In the genomic region with DNA sequence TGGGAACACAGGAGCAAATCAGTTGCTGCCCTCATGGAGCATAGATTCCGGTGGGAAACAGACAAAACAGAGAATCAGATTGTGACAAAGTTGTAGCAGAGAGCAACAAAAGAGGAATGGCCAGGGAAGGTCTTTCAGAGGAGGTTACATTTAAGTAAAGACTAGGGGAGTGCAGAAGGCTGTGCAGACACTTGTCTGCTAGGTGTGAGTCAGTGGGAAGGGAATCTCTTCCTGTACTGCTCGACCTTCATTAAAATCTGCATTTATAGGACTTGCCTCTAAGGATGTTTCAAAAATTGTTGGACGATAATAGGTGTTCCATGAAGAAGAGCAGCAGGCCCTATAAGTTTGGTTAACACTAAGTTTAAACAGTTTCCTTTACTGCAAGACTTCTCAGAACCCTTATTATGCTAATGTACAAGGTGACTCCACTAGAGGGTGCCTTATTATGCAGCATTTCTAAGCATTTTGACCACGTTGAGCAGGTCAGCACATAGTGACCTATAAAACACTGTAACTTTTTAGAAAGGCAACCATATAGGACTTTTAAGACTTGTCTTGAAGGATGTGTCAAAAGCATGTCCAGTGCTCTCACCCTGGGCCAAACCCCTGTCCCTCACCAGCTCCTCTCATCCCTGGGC, we compare ENCODE assay signal across 11 cellular contexts.
A peak's percentile ranks its signal among the peaks of the same experiment; 100 is the strongest.
DNase-seq lines count a peak whose midpoint lies in the region; ATAC-seq and TF ChIP-seq lines count a peak whose summit lies in the region.
"Had no signal": no experiment of that assay in that cellular context is flagged by ENCODE, and none has a peak within 500 bp of the region (broad histone marks: within the 10 kb centered on the region; RNA-seq: fewer than 3 reads in every experiment).

No MANE protein-coding gene starts in this region.

- in situ Hi-C loops in brain microvascular endothelial cell (cut with HindIII; ENCODE audit: low pct_ligation_motif_present, low sequenced_read_pairs), result no loop called here

- ATAC-seq in HG03354 (IDR thresholded peaks at IDR 0.05; ENCODE audit: poor library complexity, severe bottlenecking, unreplicated experiment), result no peak

- TF ChIP-seq CTCF in brain microvascular endothelial cell (IDR thresholded peaks at IDR 0.05; ENCODE audit: low read depth, low read length, missing control alignments), result peak; percentile 45
- TF ChIP-seq CTCF in liver (IDR thresholded peaks at IDR 0.05; ENCODE audit: low read depth, low read length, missing input control), result peak; percentile 23

- no peak overlapping the region for H3K9ac ChIP-seq in liver (ENCODE audit: low read depth in 1 of 2, low read length in 2 of 2)

- H3K27me3 ChIP-seq in brain microvascular endothelial cell (replicated peaks) (no peaks in the 10 kb centered on the region), liver (ENCODE audit: control insufficient read depth in 4 of 4, insufficient read depth in 4 of 4, low read length in 3 of 4) (no peaks in the 10 kb centered on the region)
- H3K27me3 ChIP-seq: vagina had no signal

- TF ChIP-seq RAD21 in liver (IDR thresholded peaks at IDR 0.05), result peak; percentile 67 to 80

- DNase-seq in DMS53 treated with DMSO at 0.1 percent for 48 hours (lab: John Stamatoyannopoulos, UW; ENCODE audit: unreplicated experiment) (peak; percentile 5), brain microvascular endothelial cell (no peak), Kasumi-1 (lab: John Stamatoyannopoulos, UW) (no peak), NCI-H146 (lab: John Stamatoyannopoulos, UW) (no peak)
- DNase-seq in Jurkat, Clone E6-1 (ENCODE audit: low read depth, low spot score), result peak; percentile 30
- DNase-seq in activated effector memory CD4-positive, alpha-beta T cell treated with Interleukin-2 at 50 U/mL for 16 hours, result no peak
- DNase-seq: KG1, T1000 had no signal

- H3K4me3 ChIP-seq in Jurkat, Clone E6-1 (ENCODE audit: low read length), result no peak overlapping the region
- H3K4me3 ChIP-seq in brain microvascular endothelial cell (ENCODE audit: low read depth, low read length) (no peak overlapping the region), liver (ENCODE audit: low read depth in 1 of 3, low read length in 3 of 3) (no peak overlapping the region)
- H3K4me3 ChIP-seq: vagina had no signal

- no peaks in the 10 kb centered on the region for H3K36me3 ChIP-seq in brain microvascular endothelial cell (replicated peaks)
- H3K36me3 ChIP-seq in liver (ENCODE audit: control insufficient read depth in 4 of 4, insufficient read depth in 3 of 4, low read depth in 1 of 4, low read length in 3 of 4), result no peaks in the 10 kb centered on the region
- H3K36me3 ChIP-seq: vagina had no signal

- no peak overlapping the region for H3K27ac ChIP-seq in brain microvascular endothelial cell
- no peak overlapping the region for H3K27ac ChIP-seq in liver (ENCODE audit: low read depth in 1 of 2, low read length in 2 of 2)
- H3K27ac ChIP-seq: vagina had no signal

- H3K4me1 ChIP-seq in liver (ENCODE audit: control insufficient read depth in 4 of 4, insufficient read depth in 4 of 4, low read length in 3 of 4), result peaks cover 0 to 7% (median 0%) of the 10 kb centered on the region in 4 donors
- H3K4me1 ChIP-seq: vagina had no signal

- 69% methylated on average over 4 of the region's 4 CpGs for WGBS in liver

- H3K9me3 ChIP-seq in liver (ENCODE audit: control insufficient read depth in 4 of 4, low read length in 3 of 4), result no peaks in the 10 kb centered on the region
- H3K9me3 ChIP-seq: vagina had no signal

TF ChIP-seq in liver, 16 proteins besides CTCF, POLR2A, EP300 and RAD21:
- TF ChIP-seq REST (IDR thresholded peaks at IDR 0.05), result no peak
- no peak for TF ChIP-seq MAX (IDR thresholded peaks at IDR 0.05)
- TF ChIP-seq ZBTB33 (IDR thresholded peaks at IDR 0.05), result no peak
- TF ChIP-seq, protein P1, sequence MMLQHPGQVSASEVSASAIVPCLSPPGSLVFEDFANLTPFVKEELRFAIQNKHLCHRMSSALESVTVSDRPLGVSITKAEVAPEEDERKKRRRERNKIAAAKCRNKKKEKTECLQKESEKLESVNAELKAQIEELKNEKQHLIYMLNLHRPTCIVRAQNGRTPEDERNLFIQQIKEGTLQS (IDR thresholded peaks at IDR 0.05), result no peak
- TF ChIP-seq YY1 (IDR thresholded peaks at IDR 0.05), result no peak
- TF ChIP-seq EGR1 (IDR thresholded peaks at IDR 0.05; ENCODE audit: low read depth in 2 of 2), result no peak
- no peak for TF ChIP-seq RXRA (IDR thresholded peaks at IDR 0.05)
- no peak for TF ChIP-seq FOXA1 (IDR thresholded peaks at IDR 0.05)
- TF ChIP-seq HNF4G (IDR thresholded peaks at IDR 0.05), result no peak
- no peak for TF ChIP-seq NR2F2 (IDR thresholded peaks at IDR 0.05)
- no peak for TF ChIP-seq SP1 (IDR thresholded peaks at IDR 0.05)
- no peak for TF ChIP-seq JUND (IDR thresholded peaks at IDR 0.05)
- TF ChIP-seq GABPA (IDR thresholded peaks at IDR 0.05 in 1 of 2, conservative IDR thresholded peaks at IDR 0.05 in 1 of 2), result no peak
- no peak for TF ChIP-seq FOXA2 (IDR thresholded peaks at IDR 0.05)
- no peak for TF ChIP-seq TAF1 (conservative IDR thresholded peaks at IDR 0.05)

Comparison
In these comparisons a context has a peak if more than half of its experiments do, and no peak if none do; other contexts are left out.
1. DNase-seq: peak in DMS53 treated with DMSO at 0.1 percent for 48 hours (single experiment) and Jurkat, Clone E6-1 (single experiment); none in brain microvascular endothelial cell (single experiment), Kasumi-1 (0 of 2), NCI-H146 (single experiment) and activated effector memory CD4-positive, alpha-beta T cell treated with Interleukin-2 at 50 U/mL for 16 hours (single experiment).